ENCODE assay signal across 1 cellular context in genomic region chr16:1158456-1159324, GRCh38.
TF ChIP-seq lines count a peak whose summit lies in the region.

No MANE protein-coding gene starts in this region.

TF ChIP-seq in HepG2, 621 proteins besides CTCF, POLR2A, EP300 and RAD21 (continues in another document):
- TF ChIP-seq ZNF460 (CRISPR knock-in tag; IDR thresholded peaks at IDR 0.05; ENCODE audit: borderline replicate concordance) (no peak), ZKSCAN5 (CRISPR knock-in tag; IDR thresholded peaks at IDR 0.05) (no peak), ZNF101 (CRISPR knock-in tag; IDR thresholded peaks at IDR 0.05; ENCODE audit: borderline replicate concordance, low read depth) (no peak), ZNF720 (CRISPR knock-in tag; IDR thresholded peaks at IDR 0.05) (no peak), HOXD1 (CRISPR knock-in tag; IDR thresholded peaks at IDR 0.05) (no peak), HNF4A (CRISPR knock-in tag; IDR thresholded peaks at IDR 0.05) (peak; percentile 24), ZNF670 (CRISPR knock-in tag; IDR thresholded peaks at IDR 0.05; ENCODE audit: borderline replicate concordance) (no peak), KDM5B (CRISPR knock-in tag; IDR thresholded peaks at IDR 0.05; ENCODE audit: borderline replicate concordance) (no peak), KAT7 (CRISPR knock-in tag; IDR thresholded peaks at IDR 0.05; ENCODE audit: borderline replicate concordance) (no peak), ZNF121 (CRISPR knock-in tag; IDR thresholded peaks at IDR 0.05) (no peak), ZFP37 (CRISPR knock-in tag; IDR thresholded peaks at IDR 0.05; ENCODE audit: borderline replicate concordance) (no peak), ZNF784 (CRISPR knock-in tag; IDR thresholded peaks at IDR 0.05; ENCODE audit: borderline replicate concordance) (no peak), RBM22 (optimal IDR thresholded peaks at IDR 0.05; ENCODE audit: low read length) (no peak), FOXA3 (CRISPR knock-in tag; IDR thresholded peaks at IDR 0.05) (no peak), ZNF263 (CRISPR knock-in tag; IDR thresholded peaks at IDR 0.05) (peak; percentile 85), ZNF672 (CRISPR knock-in tag; IDR thresholded peaks at IDR 0.05) (0 out of 2 replicates have a peak, but pooled peaks have one; percentile 32), USF2 (IDR thresholded peaks at IDR 0.05; ENCODE audit: low read depth, low read length) (no peak), USF2 (CRISPR knock-in tag; IDR thresholded peaks at IDR 0.05; ENCODE audit: borderline replicate concordance) (no peak), REL (CRISPR knock-in tag; conservative IDR thresholded peaks at IDR 0.05) (no peak), ATF3 (CRISPR knock-in tag; IDR thresholded peaks at IDR 0.05) (0 out of 2 replicates have a peak, but pooled peaks have one; percentile 14), ATF5 (CRISPR knock-in tag; IDR thresholded peaks at IDR 0.05; ENCODE audit: low read depth) (no peak), ZXDC (CRISPR knock-in tag; IDR thresholded peaks at IDR 0.05) (no peak), ZNF790 (CRISPR knock-in tag; IDR thresholded peaks at IDR 0.05; ENCODE audit: borderline replicate concordance) (no peak), TFDP1 (CRISPR knock-in tag; IDR thresholded peaks at IDR 0.05; ENCODE audit: borderline replicate concordance) (peak; percentile 55; the same call in 1 of the 2 replicates), DZIP1 (CRISPR knock-in tag; IDR thresholded peaks at IDR 0.05) (no peak), DMAP1 (CRISPR knock-in tag; IDR thresholded peaks at IDR 0.05) (no peak), ZNF570 (CRISPR knock-in tag; IDR thresholded peaks at IDR 0.05; ENCODE audit: borderline replicate concordance) (no peak), ZNF136 (CRISPR knock-in tag; IDR thresholded peaks at IDR 0.05; ENCODE audit: low read depth) (no peak), MLX (CRISPR knock-in tag; IDR thresholded peaks at IDR 0.05) (no peak), PATZ1 (CRISPR knock-in tag; IDR thresholded peaks at IDR 0.05) (peak; percentile 46; the same call in 1 of the 2 replicates), GATAD1 (CRISPR knock-in tag; IDR thresholded peaks at IDR 0.05) (no peak), TOPORS (CRISPR knock-in tag; IDR thresholded peaks at IDR 0.05) (no peak), ZNF775 (CRISPR knock-in tag; IDR thresholded peaks at IDR 0.05; ENCODE audit: borderline replicate concordance) (no peak), SP140L (CRISPR knock-in tag; IDR thresholded peaks at IDR 0.05; ENCODE audit: borderline replicate concordance) (no peak), CREB1 (IDR thresholded peaks at IDR 0.05) (0 out of 2 replicates have a peak, but pooled peaks have one; percentile 37), CREB1 (CRISPR knock-in tag; IDR thresholded peaks at IDR 0.05) (no peak), ZNF691 (CRISPR knock-in tag; IDR thresholded peaks at IDR 0.05; ENCODE audit: borderline replicate concordance, low read depth) (no peak), GPBP1L1 (CRISPR knock-in tag; IDR thresholded peaks at IDR 0.05) (no peak), ZNF260 (CRISPR knock-in tag; IDR thresholded peaks at IDR 0.05; ENCODE audit: borderline replicate concordance, low read depth) (no peak), ZNF430 (CRISPR knock-in tag; IDR thresholded peaks at IDR 0.05) (no peak), CHD4 (IDR thresholded peaks at IDR 0.05; ENCODE audit: borderline replicate concordance, low read length) (no peak), ZNF44 (CRISPR knock-in tag; IDR thresholded peaks at IDR 0.05) (no peak), SNRNP70 (IDR thresholded peaks at IDR 0.05; ENCODE audit: low read depth, low read length) (no peak), ZNF432 (CRISPR knock-in tag; IDR thresholded peaks at IDR 0.05; ENCODE audit: borderline replicate concordance) (no peak), HOXA3 (CRISPR knock-in tag; IDR thresholded peaks at IDR 0.05) (0 out of 2 replicates have a peak, but pooled peaks have one; percentile 24), GABPB1 (CRISPR knock-in tag; IDR thresholded peaks at IDR 0.05) (peak; percentile 75), ZNF441 (CRISPR knock-in tag; IDR thresholded peaks at IDR 0.05; ENCODE audit: borderline replicate concordance) (no peak), ZNF724P (CRISPR knock-in tag; IDR thresholded peaks at IDR 0.05; ENCODE audit: borderline replicate concordance) (no peak), ZNF841 (CRISPR knock-in tag; IDR thresholded peaks at IDR 0.05; ENCODE audit: borderline replicate concordance) (no peak), SIX1 (CRISPR knock-in tag; IDR thresholded peaks at IDR 0.05; ENCODE audit: borderline replicate concordance) (no peak), HMGA1 (CRISPR knock-in tag; conservative IDR thresholded peaks at IDR 0.05) (no peak), ZNF546 (CRISPR knock-in tag; conservative IDR thresholded peaks at IDR 0.05) (no peak)
